In genomic region chr10:22481687-22482539, GRCh38 we compare ENCODE assay signal across 16 cellular contexts.
DNase-seq lines count a peak whose midpoint lies in the region; ATAC-seq, FAIRE-seq and TF ChIP-seq lines count a peak whose summit lies in the region.
"Had no signal": no experiment of that assay in that cellular context is flagged by ENCODE, and none has a peak within 500 bp of the region (broad histone marks: within the 10 kb centered on the region; RNA-seq: fewer than 3 reads in every experiment).

No MANE protein-coding gene starts in this region.

- no peaks in the 10 kb centered on the region for H3K79me1 ChIP-seq in mesenchymal stem cell (replicated peaks; ENCODE audit: low read length, poor library complexity, severe bottlenecking)

- no peaks in the 10 kb centered on the region for H3K9me2 ChIP-seq in Loucy (replicated peaks; ENCODE audit: low read depth, low read length)

- no peak overlapping the region for H3K27ac ChIP-seq in mesenchymal stem cell (ENCODE audit: low read length, poor library complexity, severe bottlenecking)
- H3K27ac ChIP-seq: left lung, tibial artery had no signal

- no peak overlapping the region for H3K27ac Mint-ChIP-seq in endothelial cell (ENCODE audit: unreplicated experiment)
- H3K27ac Mint-ChIP-seq: activated naive CD4-positive, alpha-beta T cell treated with anti-CD3 and anti-CD28 coated beads for 36 hours had no signal

- no peak overlapping the region for H3K4me3 ChIP-seq in Loucy (ENCODE audit: low read length, poor library complexity, severe bottlenecking)
- no peak overlapping the region for H3K4me3 ChIP-seq in bronchial epithelial cell (ENCODE audit: low read depth, low read length)
- H3K4me3 ChIP-seq in mesenchymal stem cell (ENCODE audit: insufficient read depth in 1 of 2, low read depth in 1 of 2, low read length in 2 of 2) = no peak overlapping the region
- H3K4me3 ChIP-seq: left lung, smooth muscle cell, tibial artery had no signal

- DNase-seq in ELR (ENCODE audit: low read depth) = peak; percentile 35
- peak; percentile 54 for DNase-seq in bronchial epithelial cell (ENCODE audit: low read depth)
- DNase-seq in mesenchymal stem cell = peak; percentile 18
- DNase-seq in NCI-H524 (lab: John Stamatoyannopoulos, UW) = no peak
- DNase-seq in GM20000 (ENCODE audit: low spot score) = no peak
- no peak for DNase-seq in endothelial cell (ENCODE audit: low spot score)
- DNase-seq: activated naive CD4-positive, alpha-beta T cell treated with anti-CD3 and anti-CD28 coated beads for 36 hours; Kasumi-1; left lung; T-helper 9 cell; tibial artery had no signal

- FAIRE-seq in bronchial epithelial cell (lab: Jason Lieb, UNC) = no peak
- FAIRE-seq: colon, RCC 7860 had no signal

- H4K91ac ChIP-seq in mesenchymal stem cell (ENCODE audit: low read length) = no peak overlapping the region

- H3K4me1 Mint-ChIP-seq in endothelial cell (ENCODE audit: unreplicated experiment) = peaks cover 10% of the 10 kb centered on the region

- no peaks in the 10 kb centered on the region for H3F3A ChIP-seq in Loucy (ENCODE audit: low read depth)

- H3K4ac ChIP-seq in mesenchymal stem cell (ENCODE audit: low read depth in 1 of 2, low read length in 2 of 2) = no peak overlapping the region

- no peak for ATAC-seq in HG03378 (IDR thresholded peaks at IDR 0.05; ENCODE audit: unreplicated experiment)
- ATAC-seq: left lung had no signal

- no peak overlapping the region for H2BK12ac ChIP-seq in mesenchymal stem cell (ENCODE audit: low read length in 2 of 2)

- H3K79me2 ChIP-seq in Loucy (ENCODE audit: insufficient read depth, low read length) = no peaks in the 10 kb centered on the region

- H3K27me3 ChIP-seq in Loucy (ENCODE audit: insufficient read depth, low read length, poor library complexity, severe bottlenecking) (no peaks in the 10 kb centered on the region), bronchial epithelial cell (ENCODE audit: control insufficient read depth, insufficient read depth, low read length) (peaks cover 5% of the 10 kb centered on the region), mesenchymal stem cell (ENCODE audit: control insufficient read depth in 1 of 2, insufficient read depth in 1 of 2, low read length in 2 of 2) (peaks cover 33 to 50% of the 10 kb centered on the region in 2 experiments)

- no peak overlapping the region for H2AK5ac ChIP-seq in mesenchymal stem cell (ENCODE audit: low read length, severe bottlenecking)

- TF ChIP-seq CTCF in Loucy (conservative IDR thresholded peaks at IDR 0.05; ENCODE audit: low read length) (no peak), bronchial epithelial cell (IDR thresholded peaks at IDR 0.05; ENCODE audit: insufficient read depth, low read length, severe bottlenecking) (no peak), GM20000 (IDR thresholded peaks at IDR 0.05; ENCODE audit: extremely low read depth, missing control alignments) (no peak), endothelial cell (IDR thresholded peaks at IDR 0.05; ENCODE audit: unreplicated experiment) (no peak)

- H3K9me3 Mint-ChIP-seq in endothelial cell (ENCODE audit: unreplicated experiment) = no peaks in the 10 kb centered on the region
- H3K9me3 Mint-ChIP-seq: activated naive CD4-positive, alpha-beta T cell treated with anti-CD3 and anti-CD28 coated beads for 36 hours had no signal

- no peaks in the 10 kb centered on the region for H3K36me3 ChIP-seq in Loucy (ENCODE audit: insufficient read depth, low read length)
- no peaks in the 10 kb centered on the region for H3K36me3 ChIP-seq in bronchial epithelial cell (ENCODE audit: control insufficient read depth, insufficient read depth, low read length)
- H3K36me3 ChIP-seq in mesenchymal stem cell (ENCODE audit: control insufficient read depth in 1 of 2, insufficient read depth in 2 of 2, low read depth in 1 of 2, low read length in 2 of 2) = no peaks in the 10 kb centered on the region
- H3K36me3 ChIP-seq: left lung, tibial artery had no signal

- H3K14ac ChIP-seq in mesenchymal stem cell (ENCODE audit: low read length in 2 of 2) = no peak overlapping the region

- H3K4me1 ChIP-seq in Loucy (ENCODE audit: insufficient read depth, low read length, poor library complexity, severe bottlenecking) (peaks cover 45% of the 10 kb centered on the region), mesenchymal stem cell (ENCODE audit: control insufficient read depth, insufficient read depth, low read depth, low read length) (peaks cover 7% of the 10 kb centered on the region)
- H3K4me1 ChIP-seq: tibial artery had no signal

- H2AFZ ChIP-seq in Loucy (ENCODE audit: low read length) (peak overlapping the region; percentile 52), mesenchymal stem cell (ENCODE audit: low read depth, low read length) (no peak overlapping the region)

- no peak overlapping the region for H4K8ac ChIP-seq in mesenchymal stem cell (ENCODE audit: low read length)

- no peak overlapping the region for H3K23ac ChIP-seq in mesenchymal stem cell (ENCODE audit: low read length in 2 of 2)

- no peak overlapping the region for H2BK120ac ChIP-seq in mesenchymal stem cell (ENCODE audit: low read depth, low read length)

- H3K9me3 ChIP-seq in Loucy (ENCODE audit: insufficient read depth, low read depth, low read length) (no peaks in the 10 kb centered on the region), mesenchymal stem cell (ENCODE audit: control insufficient read depth, low read length) (no peaks in the 10 kb centered on the region)
- H3K9me3 ChIP-seq: left lung, tibial artery had no signal

- no peak overlapping the region for H2BK15ac ChIP-seq in mesenchymal stem cell (ENCODE audit: low read depth, poor library complexity, severe bottlenecking)

- H3K9ac ChIP-seq in Loucy (ENCODE audit: low read depth, low read length, poor library complexity, severe bottlenecking) = peak overlapping the region; percentile 21
- no peak overlapping the region for H3K9ac ChIP-seq in mesenchymal stem cell (ENCODE audit: low read length)

- no peak overlapping the region for H3K18ac ChIP-seq in mesenchymal stem cell (ENCODE audit: low read depth in 1 of 2, low read length in 2 of 2)

- WGBS in mesenchymal stem cell = 43% methylated on average over 5 of the region's 5 CpGs

- no peaks in the 10 kb centered on the region for H4K20me1 ChIP-seq in Loucy (ENCODE audit: insufficient read depth, low read length, poor library complexity, severe bottlenecking)

- H3K27me3 Mint-ChIP-seq in endothelial cell (ENCODE audit: unreplicated experiment) = peaks cover 17% of the 10 kb centered on the region

- no peaks in the 10 kb centered on the region for H3K36me3 Mint-ChIP-seq in endothelial cell (ENCODE audit: low read depth, unreplicated experiment)

- H2BK5ac ChIP-seq in mesenchymal stem cell (ENCODE audit: low read depth, low read length, poor library complexity, severe bottlenecking) = no peak overlapping the region

- peak overlapping the region; percentile 59 for H3K4me2 ChIP-seq in Loucy (ENCODE audit: low read depth, low read length, poor library complexity, severe bottlenecking)
- H3K4me2 ChIP-seq in mesenchymal stem cell (ENCODE audit: low read length, poor library complexity, severe bottlenecking) = no peak overlapping the region
- H3K4me2 ChIP-seq: smooth muscle cell had no signal

- H3K4me3 Mint-ChIP-seq in endothelial cell (ENCODE audit: unreplicated experiment) = no peak overlapping the region
- H3K4me3 Mint-ChIP-seq: activated naive CD4-positive, alpha-beta T cell treated with anti-CD3 and anti-CD28 coated beads for 36 hours had no signal

Comparison
In these comparisons a context has a peak if more than half of its experiments do, and no peak if none do; other contexts are left out.
1. DNase-seq: peak in ELR (single experiment), bronchial epithelial cell (single experiment) and mesenchymal stem cell (single experiment); none in NCI-H524 (0 of 2), GM20000 (single experiment) and endothelial cell (single experiment).